9 cellular contexts compared by ENCODE assay signal in genomic region chr12:56599041-56599440, GRCh38.
"Had no signal": no experiment of that assay in that cellular context is flagged by ENCODE, and none has a peak within 500 bp of the region (broad histone marks: within the 10 kb centered on the region; RNA-seq: fewer than 3 reads in every experiment).

No MANE protein-coding gene starts in this region.

- H3K9me3 Mint-ChIP-seq: HFFc6, IgD-negative memory B cell had no signal

- H3K4me3 ChIP-seq: GM23248, HAP-1 had no signal

- H3K36me3 Mint-ChIP-seq: IgD-negative memory B cell had no signal

- H3K27ac Mint-ChIP-seq: HFFc6, IgD-negative memory B cell had no signal

- H2AFZ ChIP-seq: GM23248 had no signal

- H3K4me1 Mint-ChIP-seq: IgD-negative memory B cell had no signal

- H3K4me3 Mint-ChIP-seq: HFFc6, IgD-negative memory B cell had no signal

- H3K9me3 ChIP-seq: HAP-1 had no signal

- H3K27ac ChIP-seq: GM23248, HL-60 had no signal

- ATAC-seq: HCT116, HepG2 had no signal

- H3K4me1 ChIP-seq: HAP-1 had no signal

- DNase-seq: GM23248, GOT3, H7, HFFc6 had no signal

- H3K27me3 Mint-ChIP-seq: IgD-negative memory B cell had no signal

- H3K9ac ChIP-seq: GM23248 had no signal
